1 cellular context compared by ENCODE assay signal in the genomic region with DNA sequence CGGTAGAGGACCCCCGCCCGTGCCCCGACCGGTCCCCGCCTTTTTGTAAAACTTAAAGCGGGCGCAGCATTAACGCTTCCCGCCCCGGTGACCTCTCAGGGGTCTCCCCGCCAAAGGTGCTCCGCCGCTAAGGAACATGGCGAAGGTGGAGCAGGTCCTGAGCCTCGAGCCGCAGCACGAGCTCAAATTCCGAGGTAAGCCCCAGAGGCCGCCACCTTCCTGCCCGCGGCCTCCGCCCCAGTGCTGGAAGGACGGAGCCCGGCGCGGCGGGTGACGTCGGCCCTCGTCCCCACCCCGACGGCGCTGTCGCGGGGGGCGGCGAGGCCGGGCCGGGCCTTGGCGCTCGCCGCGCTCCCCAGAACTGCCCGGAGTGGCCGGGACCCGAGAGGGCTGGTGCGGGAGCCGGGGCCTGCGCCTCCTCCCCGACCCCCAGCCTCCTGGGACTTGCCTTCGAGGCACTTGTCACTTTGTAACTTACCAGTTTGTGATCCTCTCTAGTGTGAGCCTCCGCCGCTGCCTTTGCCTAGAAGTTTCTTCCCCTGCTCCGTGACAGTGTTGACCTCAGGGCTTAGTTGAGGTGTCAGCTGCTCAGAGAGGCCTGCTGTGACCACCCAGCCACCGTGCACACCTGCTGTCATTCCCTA.
A peak's percentile ranks its signal among the peaks of the same experiment; 100 is the strongest.
TF ChIP-seq lines count a peak whose summit lies in the region.

No MANE protein-coding gene starts in this region.

TF ChIP-seq in K562, 482 proteins besides CTCF, POLR2A, EP300 and RAD21 (continued from another document and continues in another):
- TF ChIP-seq, protein P1, sequence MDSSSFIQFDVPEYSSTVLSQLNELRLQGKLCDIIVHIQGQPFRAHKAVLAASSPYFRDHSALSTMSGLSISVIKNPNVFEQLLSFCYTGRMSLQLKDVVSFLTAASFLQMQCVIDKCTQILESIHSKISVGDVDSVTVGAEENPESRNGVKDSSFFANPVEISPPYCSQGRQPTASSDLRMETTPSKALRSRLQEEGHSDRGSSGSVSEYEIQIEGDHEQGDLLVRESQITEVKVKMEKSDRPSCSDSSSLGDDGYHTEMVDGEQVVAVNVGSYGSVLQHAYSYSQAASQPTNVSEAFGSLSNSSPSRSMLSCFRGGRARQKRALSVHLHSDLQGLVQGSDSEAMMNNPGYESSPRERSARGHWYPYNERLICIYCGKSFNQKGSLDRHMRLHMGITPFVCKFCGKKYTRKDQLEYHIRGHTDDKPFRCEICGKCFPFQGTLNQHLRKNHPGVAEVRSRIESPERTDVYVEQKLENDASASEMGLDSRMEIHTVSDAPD (CRISPR knock-in tag; IDR thresholded peaks at IDR 0.05), result no peak
- TF ChIP-seq MAFG (tag; conservative IDR thresholded peaks at IDR 0.05) (no peak), NEUROD1 (IDR thresholded peaks at IDR 0.05; ENCODE audit: borderline replicate concordance, low read depth, low read length, partially characterized antibody) (no peak), FOS (IDR thresholded peaks at IDR 0.05; ENCODE audit: extremely low read depth, insufficient read length) (no peak), RBM39 (optimal IDR thresholded peaks at IDR 0.05; ENCODE audit: low read depth, low read length) (no peak), SAP30 (IDR thresholded peaks at IDR 0.05; ENCODE audit: borderline replicate concordance, insufficient read depth, low read depth, low read length, poor library complexity, severe bottlenecking) (peak; percentile 25), MYC (IDR thresholded peaks at IDR 0.05; ENCODE audit: low read depth, low read length) (no peak), MYC (CRISPR knock-in tag; IDR thresholded peaks at IDR 0.05; ENCODE audit: borderline replicate concordance, low read depth) (no peak), ZNF785 (CRISPR knock-in tag; IDR thresholded peaks at IDR 0.05) (no peak), ZNF174 (CRISPR knock-in tag; IDR thresholded peaks at IDR 0.05) (no peak), MCM5 (IDR thresholded peaks at IDR 0.05; ENCODE audit: low read depth) (no peak), FOXK1 (CRISPR knock-in tag; IDR thresholded peaks at IDR 0.05; ENCODE audit: borderline replicate concordance) (no peak), SMAD4 (CRISPR knock-in tag; conservative IDR thresholded peaks at IDR 0.05) (no peak; the same call in 1 of the 2 replicates), ZNF444 (CRISPR knock-in tag; IDR thresholded peaks at IDR 0.05) (no peak), ZFX (CRISPR knock-in tag; IDR thresholded peaks at IDR 0.05) (peak; percentile 79), CREB1 (IDR thresholded peaks at IDR 0.05) (peak; percentile 80; the same call in 1 of the 2 replicates), CREB1 (CRISPR knock-in tag; IDR thresholded peaks at IDR 0.05) (peak; percentile 66), NCOA2 (IDR thresholded peaks at IDR 0.05; ENCODE audit: partially characterized antibody in 2 of 2) (no peak), SIRT6 (IDR thresholded peaks at IDR 0.05; ENCODE audit: low read depth, low read length) (no peak), ZNF165 (CRISPR knock-in tag; IDR thresholded peaks at IDR 0.05; ENCODE audit: borderline replicate concordance) (no peak), ZNF551 (CRISPR knock-in tag; IDR thresholded peaks at IDR 0.05) (no peak), ZNF584 (CRISPR knock-in tag; IDR thresholded peaks at IDR 0.05; ENCODE audit: low read depth) (no peak), SMARCB1 (IDR thresholded peaks at IDR 0.05; ENCODE audit: insufficient read length, low read depth) (no peak), KLF10 (CRISPR knock-in tag; IDR thresholded peaks at IDR 0.05) (no peak), ZNF764 (CRISPR knock-in tag; IDR thresholded peaks at IDR 0.05; ENCODE audit: low read depth) (no peak), KDM5B (IDR thresholded peaks at IDR 0.05; ENCODE audit: insufficient replicate concordance, low read depth, low read length) (peak; percentile 55), BRD4 (IDR thresholded peaks at IDR 0.05) (no peak), CBX5 (IDR thresholded peaks at IDR 0.05; ENCODE audit: borderline replicate concordance, low read depth) (no peak), HSF4 (CRISPR knock-in tag; IDR thresholded peaks at IDR 0.05; ENCODE audit: borderline replicate concordance) (no peak), KAT7 (CRISPR knock-in tag; IDR thresholded peaks at IDR 0.05; ENCODE audit: borderline replicate concordance) (peak; percentile 70; the same call in 1 of the 2 replicates), TARDBP (IDR thresholded peaks at IDR 0.05) (no peak), ZNF224 (CRISPR knock-in tag; IDR thresholded peaks at IDR 0.05) (no peak), FOSL1 (tag; conservative IDR thresholded peaks at IDR 0.05) (no peak), POLR2AphosphoS5 (IDR thresholded peaks at IDR 0.05; ENCODE audit: control insufficient read depth, insufficient read depth, low read depth, low read length) (0 out of 2 replicates have a peak, but pooled peaks have one; percentile 18)
- TF ChIP-seq, protein P2, sequence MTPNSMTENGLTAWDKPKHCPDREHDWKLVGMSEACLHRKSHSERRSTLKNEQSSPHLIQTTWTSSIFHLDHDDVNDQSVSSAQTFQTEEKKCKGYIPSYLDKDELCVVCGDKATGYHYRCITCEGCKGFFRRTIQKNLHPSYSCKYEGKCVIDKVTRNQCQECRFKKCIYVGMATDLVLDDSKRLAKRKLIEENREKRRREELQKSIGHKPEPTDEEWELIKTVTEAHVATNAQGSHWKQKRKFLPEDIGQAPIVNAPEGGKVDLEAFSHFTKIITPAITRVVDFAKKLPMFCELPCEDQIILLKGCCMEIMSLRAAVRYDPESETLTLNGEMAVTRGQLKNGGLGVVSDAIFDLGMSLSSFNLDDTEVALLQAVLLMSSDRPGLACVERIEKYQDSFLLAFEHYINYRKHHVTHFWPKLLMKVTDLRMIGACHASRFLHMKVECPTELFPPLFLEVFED (CRISPR knock-in tag; conservative IDR thresholded peaks at IDR 0.05), result no peak
- TF ChIP-seq, protein P3, sequence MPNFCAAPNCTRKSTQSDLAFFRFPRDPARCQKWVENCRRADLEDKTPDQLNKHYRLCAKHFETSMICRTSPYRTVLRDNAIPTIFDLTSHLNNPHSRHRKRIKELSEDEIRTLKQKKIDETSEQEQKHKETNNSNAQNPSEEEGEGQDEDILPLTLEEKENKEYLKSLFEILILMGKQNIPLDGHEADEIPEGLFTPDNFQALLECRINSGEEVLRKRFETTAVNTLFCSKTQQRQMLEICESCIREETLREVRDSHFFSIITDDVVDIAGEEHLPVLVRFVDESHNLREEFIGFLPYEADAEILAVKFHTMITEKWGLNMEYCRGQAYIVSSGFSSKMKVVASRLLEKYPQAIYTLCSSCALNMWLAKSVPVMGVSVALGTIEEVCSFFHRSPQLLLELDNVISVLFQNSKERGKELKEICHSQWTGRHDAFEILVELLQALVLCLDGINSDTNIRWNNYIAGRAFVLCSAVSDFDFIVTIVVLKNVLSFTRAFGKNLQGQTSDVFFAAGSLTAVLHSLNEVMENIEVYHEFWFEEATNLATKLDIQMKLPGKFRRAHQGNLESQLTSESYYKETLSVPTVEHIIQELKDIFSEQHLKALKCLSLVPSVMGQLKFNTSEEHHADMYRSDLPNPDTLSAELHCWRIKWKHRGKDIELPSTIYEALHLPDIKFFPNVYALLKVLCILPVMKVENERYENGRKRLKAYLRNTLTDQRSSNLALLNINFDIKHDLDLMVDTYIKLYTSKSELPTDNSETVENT (CRISPR knock-in tag; IDR thresholded peaks at IDR 0.05), result no peak
- TF ChIP-seq, protein P4, sequence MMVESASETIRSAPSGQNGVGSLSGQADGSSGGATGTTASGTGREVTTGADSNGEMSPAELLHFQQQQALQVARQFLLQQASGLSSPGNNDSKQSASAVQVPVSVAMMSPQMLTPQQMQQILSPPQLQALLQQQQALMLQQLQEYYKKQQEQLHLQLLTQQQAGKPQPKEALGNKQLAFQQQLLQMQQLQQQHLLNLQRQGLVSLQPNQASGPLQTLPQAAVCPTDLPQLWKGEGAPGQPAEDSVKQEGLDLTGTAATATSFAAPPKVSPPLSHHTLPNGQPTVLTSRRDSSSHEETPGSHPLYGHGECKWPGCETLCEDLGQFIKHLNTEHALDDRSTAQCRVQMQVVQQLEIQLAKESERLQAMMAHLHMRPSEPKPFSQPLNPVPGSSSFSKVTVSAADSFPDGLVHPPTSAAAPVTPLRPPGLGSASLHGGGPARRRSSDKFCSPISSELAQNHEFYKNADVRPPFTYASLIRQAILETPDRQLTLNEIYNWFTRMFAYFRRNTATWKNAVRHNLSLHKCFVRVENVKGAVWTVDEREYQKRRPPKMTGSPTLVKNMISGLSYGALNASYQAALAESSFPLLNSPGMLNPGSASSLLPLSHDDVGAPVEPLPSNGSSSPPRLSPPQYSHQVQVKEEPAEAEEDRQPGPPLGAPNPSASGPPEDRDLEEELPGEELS (CRISPR knock-in tag; IDR thresholded peaks at IDR 0.05; ENCODE audit: borderline replicate concordance), result no peak
- TF ChIP-seq, protein P5, sequence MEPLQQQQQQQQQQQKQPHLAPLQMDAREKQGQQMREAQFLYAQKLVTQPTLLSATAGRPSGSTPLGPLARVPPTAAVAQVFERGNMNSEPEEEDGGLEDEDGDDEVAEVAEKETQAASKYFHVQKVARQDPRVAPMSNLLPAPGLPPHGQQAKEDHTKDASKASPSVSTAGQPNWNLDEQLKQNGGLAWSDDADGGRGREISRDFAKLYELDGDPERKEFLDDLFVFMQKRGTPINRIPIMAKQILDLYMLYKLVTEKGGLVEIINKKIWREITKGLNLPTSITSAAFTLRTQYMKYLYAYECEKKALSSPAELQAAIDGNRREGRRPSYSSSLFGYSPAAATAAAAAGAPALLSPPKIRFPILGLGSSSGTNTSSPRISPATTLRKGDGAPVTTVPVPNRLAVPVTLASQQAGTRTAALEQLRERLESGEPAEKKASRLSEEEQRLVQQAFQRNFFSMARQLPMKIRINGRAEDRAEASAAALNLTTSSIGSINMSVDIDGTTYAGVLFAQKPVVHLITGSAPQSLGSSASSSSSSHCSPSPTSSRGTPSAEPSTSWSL (CRISPR knock-in tag; IDR thresholded peaks at IDR 0.05; ENCODE audit: borderline replicate concordance), result no peak
- TF ChIP-seq, protein P6, sequence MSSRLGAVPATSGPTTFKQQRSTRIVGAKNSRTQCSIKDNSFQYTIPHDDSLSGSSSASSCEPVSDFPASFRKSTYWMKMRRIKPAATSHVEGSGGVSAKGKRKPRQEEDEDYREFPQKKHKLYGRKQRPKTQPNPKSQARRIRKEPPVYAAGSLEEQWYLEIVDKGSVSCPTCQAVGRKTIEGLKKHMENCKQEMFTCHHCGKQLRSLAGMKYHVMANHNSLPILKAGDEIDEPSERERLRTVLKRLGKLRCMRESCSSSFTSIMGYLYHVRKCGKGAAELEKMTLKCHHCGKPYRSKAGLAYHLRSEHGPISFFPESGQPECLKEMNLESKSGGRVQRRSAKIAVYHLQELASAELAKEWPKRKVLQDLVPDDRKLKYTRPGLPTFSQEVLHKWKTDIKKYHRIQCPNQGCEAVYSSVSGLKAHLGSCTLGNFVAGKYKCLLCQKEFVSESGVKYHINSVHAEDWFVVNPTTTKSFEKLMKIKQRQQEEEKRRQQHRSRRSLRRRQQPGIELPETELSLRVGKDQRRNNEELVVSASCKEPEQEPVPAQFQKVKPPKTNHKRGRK (tag; IDR thresholded peaks at IDR 0.05), result no peak
- TF ChIP-seq, protein P7, sequence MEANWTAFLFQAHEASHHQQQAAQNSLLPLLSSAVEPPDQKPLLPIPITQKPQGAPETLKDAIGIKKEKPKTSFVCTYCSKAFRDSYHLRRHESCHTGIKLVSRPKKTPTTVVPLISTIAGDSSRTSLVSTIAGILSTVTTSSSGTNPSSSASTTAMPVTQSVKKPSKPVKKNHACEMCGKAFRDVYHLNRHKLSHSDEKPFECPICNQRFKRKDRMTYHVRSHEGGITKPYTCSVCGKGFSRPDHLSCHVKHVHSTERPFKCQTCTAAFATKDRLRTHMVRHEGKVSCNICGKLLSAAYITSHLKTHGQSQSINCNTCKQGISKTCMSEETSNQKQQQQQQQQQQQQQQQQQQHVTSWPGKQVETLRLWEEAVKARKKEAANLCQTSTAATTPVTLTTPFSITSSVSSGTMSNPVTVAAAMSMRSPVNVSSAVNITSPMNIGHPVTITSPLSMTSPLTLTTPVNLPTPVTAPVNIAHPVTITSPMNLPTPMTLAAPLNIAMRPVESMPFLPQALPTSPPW (CRISPR knock-in tag; IDR thresholded peaks at IDR 0.05), result peak; percentile 67
- TF ChIP-seq, protein P8, sequence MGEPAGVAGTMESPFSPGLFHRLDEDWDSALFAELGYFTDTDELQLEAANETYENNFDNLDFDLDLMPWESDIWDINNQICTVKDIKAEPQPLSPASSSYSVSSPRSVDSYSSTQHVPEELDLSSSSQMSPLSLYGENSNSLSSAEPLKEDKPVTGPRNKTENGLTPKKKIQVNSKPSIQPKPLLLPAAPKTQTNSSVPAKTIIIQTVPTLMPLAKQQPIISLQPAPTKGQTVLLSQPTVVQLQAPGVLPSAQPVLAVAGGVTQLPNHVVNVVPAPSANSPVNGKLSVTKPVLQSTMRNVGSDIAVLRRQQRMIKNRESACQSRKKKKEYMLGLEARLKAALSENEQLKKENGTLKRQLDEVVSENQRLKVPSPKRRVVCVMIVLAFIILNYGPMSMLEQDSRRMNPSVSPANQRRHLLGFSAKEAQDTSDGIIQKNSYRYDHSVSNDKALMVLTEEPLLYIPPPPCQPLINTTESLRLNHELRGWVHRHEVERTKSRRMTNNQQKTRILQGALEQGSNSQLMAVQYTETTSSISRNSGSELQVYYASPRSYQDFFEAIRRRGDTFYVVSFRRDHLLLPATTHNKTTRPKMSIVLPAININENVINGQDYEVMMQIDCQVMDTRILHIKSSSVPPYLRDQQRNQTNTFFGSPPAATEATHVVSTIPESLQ (CRISPR knock-in tag; IDR thresholded peaks at IDR 0.05), result no peak
- TF ChIP-seq, protein P9, sequence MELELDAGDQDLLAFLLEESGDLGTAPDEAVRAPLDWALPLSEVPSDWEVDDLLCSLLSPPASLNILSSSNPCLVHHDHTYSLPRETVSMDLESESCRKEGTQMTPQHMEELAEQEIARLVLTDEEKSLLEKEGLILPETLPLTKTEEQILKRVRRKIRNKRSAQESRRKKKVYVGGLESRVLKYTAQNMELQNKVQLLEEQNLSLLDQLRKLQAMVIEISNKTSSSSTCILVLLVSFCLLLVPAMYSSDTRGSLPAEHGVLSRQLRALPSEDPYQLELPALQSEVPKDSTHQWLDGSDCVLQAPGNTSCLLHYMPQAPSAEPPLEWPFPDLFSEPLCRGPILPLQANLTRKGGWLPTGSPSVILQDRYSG (tag; conservative IDR thresholded peaks at IDR 0.05; ENCODE audit: low read depth), result no peak
- TF ChIP-seq, protein P10, sequence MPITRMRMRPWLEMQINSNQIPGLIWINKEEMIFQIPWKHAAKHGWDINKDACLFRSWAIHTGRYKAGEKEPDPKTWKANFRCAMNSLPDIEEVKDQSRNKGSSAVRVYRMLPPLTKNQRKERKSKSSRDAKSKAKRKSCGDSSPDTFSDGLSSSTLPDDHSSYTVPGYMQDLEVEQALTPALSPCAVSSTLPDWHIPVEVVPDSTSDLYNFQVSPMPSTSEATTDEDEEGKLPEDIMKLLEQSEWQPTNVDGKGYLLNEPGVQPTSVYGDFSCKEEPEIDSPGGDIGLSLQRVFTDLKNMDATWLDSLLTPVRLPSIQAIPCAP (CRISPR knock-in tag; IDR thresholded peaks at IDR 0.05; ENCODE audit: borderline replicate concordance), result no peak
- TF ChIP-seq, protein P11, sequence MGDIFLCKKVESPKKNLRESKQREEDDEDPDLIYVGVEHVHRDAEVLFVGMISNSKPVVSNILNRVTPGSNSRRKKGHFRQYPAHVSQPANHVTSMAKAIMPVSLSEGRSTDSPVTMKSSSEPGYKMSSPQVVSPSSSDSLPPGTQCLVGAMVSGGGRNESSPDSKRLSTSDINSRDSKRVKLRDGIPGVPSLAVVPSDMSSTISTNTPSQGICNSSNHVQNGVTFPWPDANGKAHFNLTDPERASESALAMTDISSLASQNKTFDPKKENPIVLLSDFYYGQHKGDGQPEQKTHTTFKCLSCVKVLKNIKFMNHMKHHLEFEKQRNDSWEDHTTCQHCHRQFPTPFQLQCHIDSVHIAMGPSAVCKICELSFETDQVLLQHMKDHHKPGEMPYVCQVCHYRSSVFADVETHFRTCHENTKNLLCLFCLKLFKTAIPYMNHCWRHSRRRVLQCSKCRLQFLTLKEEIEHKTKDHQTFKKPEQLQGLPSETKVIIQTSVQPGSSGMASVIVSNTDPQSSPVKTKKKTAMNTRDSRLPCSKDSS (IDR thresholded peaks at IDR 0.05; ENCODE audit: low read depth, partially characterized antibody), result no peak
